Comparison of ENCODE assay signal across 16 cellular contexts in the genomic region with DNA sequence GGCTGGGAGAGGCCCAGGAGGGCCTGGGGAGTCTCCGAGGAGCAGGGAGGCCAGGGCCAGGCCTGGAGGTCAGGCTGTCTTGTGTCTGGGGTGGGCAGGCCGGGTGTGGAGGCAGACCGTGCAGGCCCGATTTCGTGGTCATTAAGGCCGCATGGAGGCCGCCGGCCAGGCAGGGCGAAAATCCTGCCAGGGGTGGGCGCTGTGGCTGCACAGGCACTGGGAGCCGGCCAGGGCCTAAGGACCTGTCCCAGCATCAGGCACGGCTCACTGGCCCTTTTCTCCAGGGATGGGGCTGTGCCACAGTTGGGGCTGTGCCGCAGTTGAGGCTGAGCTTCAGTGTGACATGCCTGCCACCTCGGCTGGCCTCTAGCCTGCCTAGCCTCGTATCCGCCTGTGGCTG. TPM values are rescaled to one million over a fixed set of nuclear protein-coding genes. Genes with fewer than 3 reads are reported as not detected.
DNase-seq lines count a peak whose midpoint lies in the region; ATAC-seq and TF ChIP-seq lines count a peak whose summit lies in the region.
"Had no signal": no experiment of that assay in that cellular context is flagged by ENCODE, and none has a peak within 500 bp of the region (broad histone marks: within the 10 kb centered on the region; RNA-seq: fewer than 3 reads in every experiment).

No MANE protein-coding gene starts in this region.

- H3K9ac ChIP-seq in HCT116 (ENCODE audit: low read length) = no peak overlapping the region

- no TSS peak for BruUV-seq in HCT116 (replicated peaks; lab: Mats Ljungman, UMichigan)

- H3K9me2 ChIP-seq in HCT116 (ENCODE audit: insufficient read depth) = no peaks in the 10 kb centered on the region

- no peak overlapping the region for H2AFZ ChIP-seq in HCT116 (ENCODE audit: low read depth, low read length, poor library complexity, severe bottlenecking)

- CTCF ChIA-PET in HCT116 (lab: Charles Lee) = no interaction called here

- no peaks in the 10 kb centered on the region for H4K20me1 ChIP-seq in HCT116 (ENCODE audit: insufficient read depth)

- H3K9me3 ChIP-seq in HCT116 (ENCODE audit: control insufficient read depth in 1 of 2, insufficient read depth in 1 of 2, low read depth in 1 of 2, low read length in 2 of 2) = no peaks in the 10 kb centered on the region
- H3K9me3 ChIP-seq: colonic mucosa had no signal

- intact Hi-C loops in HCT116 (cut with micrococcal nuclease) = loop anchor here (5.0 kb wide), 1 partner anchor 147 kb away; no protein-coding TSS in a partner anchor

- RAD21 ChIA-PET in HCT116 (lab: Charles Lee; ENCODE audit: low non-redundant PET in 1 of 2, low total read pairs in 2 of 2, uncharacterized antibody in 2 of 2, unreplicated experiment in 2 of 2) = no interaction called here

- no peak overlapping the region for H3K4me3 Mint-ChIP-seq in osteocyte (ENCODE audit: unreplicated experiment)
- no peak overlapping the region for H3K4me3 Mint-ChIP-seq in activated naive CD8-positive, alpha-beta T cell treated with anti-CD3 and anti-CD28 coated beads, Interleukin-2, amount 50 U/mL, for 24 hours
- H3K4me3 Mint-ChIP-seq: activated naive CD4-positive, alpha-beta T cell treated with anti-CD3 and anti-CD28 coated beads, Interleukin-2, amount 10 ng/mL, durations not matched to agents 7 days and 5 days; naive thymus-derived CD4-positive, alpha-beta T cell; stimulated activated naive CD8-positive, alpha-beta T cell treated with anti-CD3 and anti-CD28 coated beads, Interleukin-15, Interleukin-2, amounts not matched to agents 100 ng/mL and 50 ng/mL, for 24 hours had no signal

- H3K27me3 Mint-ChIP-seq in osteocyte (ENCODE audit: unreplicated experiment) = no peaks in the 10 kb centered on the region
- peaks cover 20% of the 10 kb centered on the region for H3K27me3 Mint-ChIP-seq in activated naive CD8-positive, alpha-beta T cell treated with anti-CD3 and anti-CD28 coated beads, Interleukin-2, amount 50 U/mL, for 24 hours

- no peaks in the 10 kb centered on the region for H3K4me1 Mint-ChIP-seq in osteocyte (ENCODE audit: unreplicated experiment)
- H3K4me1 Mint-ChIP-seq in activated naive CD8-positive, alpha-beta T cell treated with anti-CD3 and anti-CD28 coated beads, Interleukin-2, amount 50 U/mL, for 24 hours = no peaks in the 10 kb centered on the region
- H3K4me1 Mint-ChIP-seq: activated naive CD4-positive, alpha-beta T cell treated with anti-CD3 and anti-CD28 coated beads, Interleukin-2, amount 10 ng/mL, durations not matched to agents 7 days and 5 days had no signal

- DNase-seq in HCT116 (ENCODE audit: low read depth, low spot score) = no peak
- DNase-seq in UCSD-AML1 (lab: John Stamatoyannopoulos, UW; ENCODE audit: unreplicated experiment) = peak; percentile 33
- DNase-seq in foreskin melanocyte = peak; percentile 14
- DNase-seq in osteocyte (ENCODE audit: extremely low spot score, unreplicated experiment) = no peak
- DNase-seq in activated naive CD8-positive, alpha-beta T cell treated with anti-CD3 and anti-CD28 coated beads, Interleukin-2, amount 50 U/mL, for 24 hours = no peak
- no peak for DNase-seq in GM10266 (ENCODE audit: extremely low spot score)
- no peak for DNase-seq in EL
- DNase-seq: activated naive CD4-positive, alpha-beta T cell treated with anti-CD3 and anti-CD28 coated beads, Interleukin-2, amount 10 ng/mL, durations not matched to agents 7 days and 5 days; colonic mucosa; naive thymus-derived CD4-positive, alpha-beta T cell; NCI-H1417; NCI-H446 treated with DMSO at 0.1 percent for 48 hours; RPMI8226; T1000 had no signal

- H3K36me3 ChIP-seq in HCT116 (ENCODE audit: control insufficient read depth in 1 of 2, insufficient read depth in 2 of 2, low read length in 2 of 2) = no peaks in the 10 kb centered on the region
- H3K36me3 ChIP-seq: colonic mucosa had no signal

- peak; percentile 65 for TF ChIP-seq RAD21 in HCT116 (IDR thresholded peaks at IDR 0.05; ENCODE audit: low read depth)

- TF ChIP-seq POLR2A in HCT116 (IDR thresholded peaks at IDR 0.05; ENCODE audit: borderline replicate concordance, extremely low read depth, insufficient read depth, insufficient read length) = no peak

- H3K27ac Mint-ChIP-seq in osteocyte (ENCODE audit: unreplicated experiment) = no peak overlapping the region
- H3K27ac Mint-ChIP-seq in activated naive CD8-positive, alpha-beta T cell treated with anti-CD3 and anti-CD28 coated beads, Interleukin-2, amount 50 U/mL, for 24 hours = no peak overlapping the region
- H3K27ac Mint-ChIP-seq: activated naive CD4-positive, alpha-beta T cell treated with anti-CD3 and anti-CD28 coated beads, Interleukin-2, amount 10 ng/mL, durations not matched to agents 7 days and 5 days; naive thymus-derived CD4-positive, alpha-beta T cell; stimulated activated naive CD8-positive, alpha-beta T cell treated with anti-CD3 and anti-CD28 coated beads, Interleukin-15, Interleukin-2, amounts not matched to agents 100 ng/mL and 50 ng/mL, for 24 hours had no signal

- H3K79me2 ChIP-seq in HCT116 (ENCODE audit: insufficient read depth, low read length) = no peaks in the 10 kb centered on the region

- H3K27me3 ChIP-seq in HCT116 (ENCODE audit: insufficient read depth, low read length) = no peaks in the 10 kb centered on the region
- H3K27me3 ChIP-seq: colonic mucosa had no signal

- no peaks in the 10 kb centered on the region for H3K4me1 ChIP-seq in HCT116 (ENCODE audit: control insufficient read depth in 1 of 2, insufficient read depth in 2 of 2, low read length in 2 of 2)
- H3K4me1 ChIP-seq: colonic mucosa had no signal

- peak; percentile 82 for ATAC-seq in HCT116
- ATAC-seq in HG03097 (IDR thresholded peaks at IDR 0.05; ENCODE audit: low FRiP score, unreplicated experiment) = no peak
- no peak for ATAC-seq in activated naive CD8-positive, alpha-beta T cell treated with anti-CD3 and anti-CD28 coated beads, Interleukin-2, amount 50 U/mL, for 24 hours
- ATAC-seq: naive thymus-derived CD4-positive, alpha-beta T cell had no signal

- no peaks in the 10 kb centered on the region for H3K9me3 Mint-ChIP-seq in osteocyte (ENCODE audit: unreplicated experiment)
- no peaks in the 10 kb centered on the region for H3K9me3 Mint-ChIP-seq in activated naive CD8-positive, alpha-beta T cell treated with anti-CD3 and anti-CD28 coated beads, Interleukin-2, amount 50 U/mL, for 24 hours
- H3K9me3 Mint-ChIP-seq: activated naive CD4-positive, alpha-beta T cell treated with anti-CD3 and anti-CD28 coated beads, Interleukin-2, amount 10 ng/mL, durations not matched to agents 7 days and 5 days; naive thymus-derived CD4-positive, alpha-beta T cell; stimulated activated naive CD8-positive, alpha-beta T cell treated with anti-CD3 and anti-CD28 coated beads, Interleukin-15, Interleukin-2, amounts not matched to agents 100 ng/mL and 50 ng/mL, for 24 hours had no signal

- no peak overlapping the region for H3K4me3 ChIP-seq in HCT116 (replicated peaks in 1 of 2; ENCODE audit: low read depth in 1 of 2, low read length in 2 of 2)
- H3K4me3 ChIP-seq: colonic mucosa had no signal

- peaks cover 25% of the 10 kb centered on the region for H3K36me3 Mint-ChIP-seq in osteocyte (ENCODE audit: unreplicated experiment)
- no peaks in the 10 kb centered on the region for H3K36me3 Mint-ChIP-seq in activated naive CD8-positive, alpha-beta T cell treated with anti-CD3 and anti-CD28 coated beads, Interleukin-2, amount 50 U/mL, for 24 hours (ENCODE audit: low read depth)
- H3K36me3 Mint-ChIP-seq: activated naive CD4-positive, alpha-beta T cell treated with anti-CD3 and anti-CD28 coated beads, Interleukin-2, amount 10 ng/mL, durations not matched to agents 7 days and 5 days; naive thymus-derived CD4-positive, alpha-beta T cell had no signal

- no peak overlapping the region for H3K27ac ChIP-seq in HCT116 (ENCODE audit: low read depth, low read length)
- H3K27ac ChIP-seq: colonic mucosa had no signal

- H3K4me2 ChIP-seq in HCT116 (ENCODE audit: low read length) = no peak overlapping the region

- TF ChIP-seq CTCF in HCT116 (IDR thresholded peaks at IDR 0.05 in 2 of 3, conservative IDR thresholded peaks at IDR 0.05 in 1 of 3; ENCODE audit: borderline replicate concordance in 1 of 3, insufficient read depth in 1 of 3, low read depth in 2 of 3, low read length in 2 of 3) (peak; percentile 29 to 52 (median 51); a peak in 5 of 6 replicates), osteocyte (IDR thresholded peaks at IDR 0.05) (peak; percentile 8), GM10266 (IDR thresholded peaks at IDR 0.05; ENCODE audit: control insufficient read depth, insufficient read depth, low read depth, missing control alignments) (no peak)

- POLR2A ChIA-PET in HCT116 (lab: Charles Lee) = no interaction called here

TF ChIP-seq in HCT116, 20 proteins besides CTCF, POLR2A, EP300 and RAD21:
- TF ChIP-seq SIN3A (IDR thresholded peaks at IDR 0.05; ENCODE audit: low read depth) (no peak), ZFX (IDR thresholded peaks at IDR 0.05) (peak; percentile 40; the same call in 1 of the 2 replicates)
TF ChIP-seq in HCT116: peak in this region for 1.

RNA-seq across cellular contexts. Expression of a gene that starts 35.9 kb away (rescaled TPM):
- total RNA-seq in HCT116 (2021; ENCODE audit: unreplicated experiment) = 92.6 TPM
- 159 and 175 TPM in 2 replicates for polyA plus RNA-seq in HCT116 (2012)
- total RNA-seq in osteocyte = 217 and 219 TPM in 2 replicates
- polyA plus RNA-seq: naive thymus-derived CD4-positive, alpha-beta T cell had no signal

Comparison
In these comparisons a context has a peak if more than half of its experiments do, and no peak if none do; other contexts are left out.
1. DNase-seq: peak in UCSD-AML1 (single experiment) and foreskin melanocyte (single experiment); none in HCT116 (single experiment), osteocyte (single experiment), activated naive CD8-positive, alpha-beta T cell treated with anti-CD3 and anti-CD28 coated beads, Interleukin-2, amount 50 U/mL, for 24 hours (single experiment), GM10266 (single experiment) and EL (single experiment).